1 cellular context compared by ENCODE assay signal in genomic region chr1:182855886-182856285, GRCh38.
TF ChIP-seq lines count a peak whose summit lies in the region.

No MANE protein-coding gene starts in this region.

TF ChIP-seq in HCT116, 20 proteins besides CTCF, POLR2A, EP300 and RAD21 (continued from another document):
- no peak for TF ChIP-seq REST (IDR thresholded peaks at IDR 0.05; ENCODE audit: low read depth)
- TF ChIP-seq CEBPB (IDR thresholded peaks at IDR 0.05; ENCODE audit: low read depth), result no peak
- no peak for TF ChIP-seq ZFX (IDR thresholded peaks at IDR 0.05)
- TF ChIP-seq TCF7L2 (IDR thresholded peaks at IDR 0.05; ENCODE audit: borderline replicate concordance, extremely low read depth, insufficient read depth, insufficient read length), result no peak
- TF ChIP-seq POLR2AphosphoS5 (IDR thresholded peaks at IDR 0.05; ENCODE audit: low read depth, low read length), result no peak
- no peak for TF ChIP-seq FOSL1 (IDR thresholded peaks at IDR 0.05; ENCODE audit: low read depth)
- TF ChIP-seq SP1 (IDR thresholded peaks at IDR 0.05; ENCODE audit: low read depth), result no peak
- TF ChIP-seq JUND (IDR thresholded peaks at IDR 0.05), result no peak
- no peak for TF ChIP-seq EGR1 (IDR thresholded peaks at IDR 0.05; ENCODE audit: low read depth)
- TF ChIP-seq YY1 (IDR thresholded peaks at IDR 0.05; ENCODE audit: extremely low read depth, insufficient replicate concordance, low read depth, low read length), result no peak
- no peak for TF ChIP-seq EZH2 (IDR thresholded peaks at IDR 0.05)
- TF ChIP-seq ELF1 (IDR thresholded peaks at IDR 0.05; ENCODE audit: borderline replicate concordance, low read depth), result no peak
- TF ChIP-seq, protein P1, sequence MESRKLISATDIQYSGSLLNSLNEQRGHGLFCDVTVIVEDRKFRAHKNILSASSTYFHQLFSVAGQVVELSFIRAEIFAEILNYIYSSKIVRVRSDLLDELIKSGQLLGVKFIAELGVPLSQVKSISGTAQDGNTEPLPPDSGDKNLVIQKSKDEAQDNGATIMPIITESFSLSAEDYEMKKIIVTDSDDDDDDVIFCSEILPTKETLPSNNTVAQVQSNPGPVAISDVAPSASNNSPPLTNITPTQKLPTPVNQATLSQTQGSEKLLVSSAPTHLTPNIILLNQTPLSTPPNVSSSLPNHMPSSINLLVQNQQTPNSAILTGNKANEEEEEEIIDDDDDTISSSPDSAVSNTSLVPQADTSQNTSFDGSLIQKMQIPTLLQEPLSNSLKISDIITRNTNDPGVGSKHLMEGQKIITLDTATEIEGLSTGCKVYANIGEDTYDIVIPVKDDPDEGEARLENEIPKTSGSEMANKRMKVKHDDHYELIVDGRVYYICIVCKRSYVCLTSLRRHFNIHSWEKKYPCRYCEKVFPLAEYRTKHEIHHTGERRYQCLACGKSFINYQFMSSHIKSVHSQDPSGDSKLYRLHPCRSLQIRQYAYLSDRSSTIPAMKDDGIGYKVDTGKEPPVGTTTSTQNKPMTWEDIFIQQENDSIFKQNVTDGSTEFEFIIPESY (IDR thresholded peaks at IDR 0.05; ENCODE audit: extremely low read depth, insufficient replicate concordance, low read length), result no peak
